ENCODE assay signal across 5 cellular contexts in genomic region chr6:32049149-32049548, GRCh38. TPM values are rescaled to one million over a fixed set of nuclear protein-coding genes. Genes with fewer than 3 reads are reported as not detected.
"Had no signal": no experiment of that assay in that cellular context is flagged by ENCODE, and none has a peak within 500 bp of the region (broad histone marks: within the 10 kb centered on the region; RNA-seq: fewer than 3 reads in every experiment).

No MANE protein-coding gene starts in this region.

RNA-seq across cellular contexts. Expression of gene CYP21A2, which starts 10.9 kb away (rescaled TPM):
- total RNA-seq: myocyte, skeletal muscle tissue, smooth muscle cell, stomach had no signal
- polyA plus RNA-seq: naive thymus-derived CD4-positive, alpha-beta T cell; smooth muscle cell had no signal
